8 cellular contexts compared by ENCODE assay signal in the genomic region with DNA sequence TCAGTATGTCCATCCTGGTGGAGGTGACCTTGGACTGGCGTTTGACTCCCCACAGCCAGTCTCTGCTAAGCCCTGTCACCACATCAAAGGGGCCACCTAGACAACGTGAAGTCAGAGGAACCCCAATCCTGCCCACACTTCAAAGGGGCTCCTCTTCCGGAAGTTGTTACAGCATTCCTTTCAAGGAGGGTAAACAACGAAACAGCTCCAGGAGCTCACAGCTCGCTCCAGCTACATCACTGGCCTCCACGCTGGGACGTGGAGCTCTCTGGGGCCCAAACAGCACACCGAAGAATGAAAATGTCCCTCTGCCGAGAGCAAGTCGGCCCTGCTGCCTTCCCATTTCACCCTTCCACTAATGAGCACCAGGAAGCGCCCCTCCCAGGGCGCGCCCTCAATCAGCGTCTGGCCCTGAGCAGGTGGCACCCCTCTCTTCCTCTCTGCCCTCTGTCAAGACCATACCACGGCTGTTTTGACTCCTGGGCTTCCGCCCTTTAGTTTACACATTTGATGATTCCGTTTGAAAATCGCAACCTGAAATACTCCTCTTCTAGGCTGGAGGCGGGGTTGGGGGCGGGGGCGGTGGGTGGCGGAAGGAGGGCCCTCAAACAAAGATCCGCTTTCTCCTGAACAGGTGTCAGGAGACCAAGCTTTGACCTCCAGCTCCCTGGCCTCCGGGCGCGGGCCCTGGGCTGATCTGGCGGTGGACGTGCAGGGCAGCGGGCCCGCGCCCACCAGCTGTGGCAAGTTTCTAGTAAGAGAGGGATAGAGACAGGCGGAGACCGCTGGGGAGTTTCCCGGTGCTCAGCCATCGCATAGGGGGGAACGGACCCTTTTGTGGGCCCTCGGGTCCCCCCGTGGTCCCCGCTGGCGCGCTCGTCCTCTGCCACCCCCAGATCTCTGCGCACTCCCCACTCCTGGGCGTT. TPM values are rescaled to one million over a fixed set of nuclear protein-coding genes. Genes with fewer than 3 reads are reported as not detected.
DNase-seq lines count a peak whose midpoint lies in the region; ATAC-seq and TF ChIP-seq lines count a peak whose summit lies in the region.

No MANE protein-coding gene starts in this region.

- peak; percentile 50 for DNase-seq in DMS 273 treated with DMSO at 0.1 percent for 48 hours (lab: John Stamatoyannopoulos, UW)
- peak; percentile 49 for DNase-seq in activated T-cell treated with anti-CD3 and anti-CD28 coated beads, Interleukin-2, amount 50 U/mL, for 4 hours
- peak; percentile 52 for DNase-seq in glutamatergic neuron
- DNase-seq in sciatic nerve (ENCODE audit: low spot score): no peak
- no peak for DNase-seq in OCI-M2 (lab: John Stamatoyannopoulos, UW; ENCODE audit: unreplicated experiment)
- no peak for DNase-seq in cerebellum (ENCODE audit: low spot score)

- peak; percentile 44 to 50 for ATAC-seq in activated T-cell treated with anti-CD3 and anti-CD28 coated beads, Interleukin-2, amount 50 U/mL, for 4 hours
- peak; percentile 16 for ATAC-seq in sciatic nerve
- no peak for ATAC-seq in HG03196 (IDR thresholded peaks at IDR 0.05; ENCODE audit: unreplicated experiment)

- H3K27me3 Mint-ChIP-seq in IgD-negative memory B cell (no peaks in the 10 kb centered on the region), glutamatergic neuron (ENCODE audit: unreplicated experiment) (peaks cover 13% of the 10 kb centered on the region)
- H3K27me3 Mint-ChIP-seq in activated T-cell treated with anti-CD3 and anti-CD28 coated beads, Interleukin-2, amount 50 U/mL, for 4 hours (ENCODE audit: low read depth): no peaks in the 10 kb centered on the region

- no peak for TF ChIP-seq CTCF in glutamatergic neuron (IDR thresholded peaks at IDR 0.05; ENCODE audit: partially characterized antibody, unreplicated experiment)

- peak overlapping the region; percentile 84 to 97 (median 90) for H3K4me3 Mint-ChIP-seq in IgD-negative memory B cell
- peak overlapping the region; percentile 91 for H3K4me3 Mint-ChIP-seq in activated T-cell treated with anti-CD3 and anti-CD28 coated beads, Interleukin-2, amount 50 U/mL, for 4 hours
- peak overlapping the region; percentile 79 for H3K4me3 Mint-ChIP-seq in glutamatergic neuron (ENCODE audit: unreplicated experiment)

- H3K4me1 Mint-ChIP-seq in IgD-negative memory B cell: peaks cover 45 to 53% (median 50%) of the 10 kb centered on the region in 3 donors
- H3K4me1 Mint-ChIP-seq in activated T-cell treated with anti-CD3 and anti-CD28 coated beads, Interleukin-2, amount 50 U/mL, for 4 hours (ENCODE audit: low read depth): peaks cover 51% of the 10 kb centered on the region
- H3K4me1 Mint-ChIP-seq in glutamatergic neuron (ENCODE audit: low read depth, unreplicated experiment): peaks cover 2% of the 10 kb centered on the region

- H3K9me3 Mint-ChIP-seq in IgD-negative memory B cell (no peaks in the 10 kb centered on the region), glutamatergic neuron (ENCODE audit: unreplicated experiment) (peaks cover 7% of the 10 kb centered on the region)
- no peaks in the 10 kb centered on the region for H3K9me3 Mint-ChIP-seq in activated T-cell treated with anti-CD3 and anti-CD28 coated beads, Interleukin-2, amount 50 U/mL, for 4 hours

- H3K36me3 Mint-ChIP-seq in IgD-negative memory B cell (no peaks in the 10 kb centered on the region), glutamatergic neuron (ENCODE audit: unreplicated experiment) (peaks cover 4% of the 10 kb centered on the region)
- no peaks in the 10 kb centered on the region for H3K36me3 Mint-ChIP-seq in activated T-cell treated with anti-CD3 and anti-CD28 coated beads, Interleukin-2, amount 50 U/mL, for 4 hours (ENCODE audit: insufficient read depth)

- peak overlapping the region; percentile 99 to 100 (median 100) for H3K27ac Mint-ChIP-seq in IgD-negative memory B cell
- H3K27ac Mint-ChIP-seq in glutamatergic neuron (ENCODE audit: unreplicated experiment): peak overlapping the region; percentile 43

- intact Hi-C loops in sciatic nerve (cut with DNase I): no loop called here

RNA-seq across cellular contexts. Expression of gene KDM7A, which starts 53.1 kb away (rescaled TPM):
- polyA plus RNA-seq in IgD-negative memory B cell: 3.8 TPM
- 1 to 10 TPM; 6.3 to 9.5 (median 7.4) TPM for total RNA-seq in activated T-cell treated with anti-CD3 and anti-CD28 coated beads, Interleukin-2, amount 50 U/mL, for 4 hours
- total RNA-seq in glutamatergic neuron (ENCODE audit: unreplicated experiment) (25.4 TPM), sciatic nerve (24.4 TPM), cerebellum (19.4 TPM)

Comparison
In these comparisons a context has a peak if more than half of its experiments do, and no peak if none do; other contexts are left out.
1. DNase-seq: peak in DMS 273 treated with DMSO at 0.1 percent for 48 hours (single experiment), activated T-cell treated with anti-CD3 and anti-CD28 coated beads, Interleukin-2, amount 50 U/mL, for 4 hours (single experiment) and glutamatergic neuron (single experiment); none in sciatic nerve (single experiment), OCI-M2 (single experiment) and cerebellum (single experiment).
2. Peak in every context shown above with its lines, with median percentiles within 50 percentile points of each other: H3K4me3 Mint-ChIP-seq.